Comparison of ENCODE assay signal across 12 cellular contexts in the genomic region with DNA sequence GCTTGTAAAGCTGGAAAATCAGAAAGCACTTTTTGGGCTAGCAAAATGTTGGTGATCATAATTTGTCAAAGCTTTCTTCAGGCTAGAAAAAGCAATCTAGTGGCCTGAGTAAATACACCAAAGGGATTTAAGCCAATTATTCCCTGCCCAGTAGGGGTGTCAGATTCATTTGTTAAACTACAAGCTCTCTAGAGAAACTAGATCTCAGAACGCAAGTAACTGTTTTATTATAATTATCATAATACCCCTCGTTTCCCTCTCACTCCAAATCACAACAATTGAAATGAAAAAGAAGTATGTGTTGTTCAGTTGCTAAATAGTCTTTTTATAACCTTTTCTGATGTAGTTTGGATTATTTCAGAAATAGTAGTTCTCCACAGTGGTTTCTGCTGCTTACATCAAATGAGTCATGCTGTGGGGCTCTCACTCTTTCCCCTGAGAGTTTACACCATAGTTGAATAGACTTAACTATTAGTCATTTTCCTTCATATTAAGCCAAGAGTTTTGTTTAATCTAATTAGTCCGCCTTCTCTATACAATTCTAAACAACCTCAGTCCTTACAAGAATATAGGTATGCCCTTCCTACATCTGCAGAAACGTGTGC.
DNase-seq lines count a peak whose midpoint lies in the region; ATAC-seq and TF ChIP-seq lines count a peak whose summit lies in the region.
"Had no signal": no experiment of that assay in that cellular context is flagged by ENCODE, and none has a peak within 500 bp of the region (broad histone marks: within the 10 kb centered on the region; RNA-seq: fewer than 3 reads in every experiment).

No MANE protein-coding gene starts in this region.

- H3K4me2 ChIP-seq in skeletal muscle satellite cell (ENCODE audit: low read length): peak overlapping the region; percentile 64

- TF ChIP-seq EP300 in sigmoid colon (IDR thresholded peaks at IDR 0.05): no peak

- DNase-seq in NCI-H1417 (lab: John Stamatoyannopoulos, UW): peak in 2 of 3 experiments; percentile 16 to 39
- no peak for DNase-seq in NCI-H1417 treated with DMSO at 0.1 percent for 48 hours (lab: John Stamatoyannopoulos, UW)
- DNase-seq in adipocyte (ENCODE audit: low read depth): no peak
- no peak for DNase-seq in foreskin keratinocyte
- no peak for DNase-seq in globus pallidus (ENCODE audit: low spot score)
- no peak for DNase-seq in sigmoid colon
- DNase-seq: cortex of kidney, NCI-H1105 had no signal

- H3K4me1 ChIP-seq in adipocyte (ENCODE audit: control insufficient read depth, insufficient read depth, low read length): peaks cover 19% of the 10 kb centered on the region
- no peaks in the 10 kb centered on the region for H3K4me1 ChIP-seq in foreskin keratinocyte
- peaks cover 16% of the 10 kb centered on the region for H3K4me1 ChIP-seq in skeletal muscle satellite cell (ENCODE audit: control insufficient read depth, insufficient read depth, low read length)
- H3K4me1 ChIP-seq in sigmoid colon: no peaks in the 10 kb centered on the region

- TF ChIP-seq POLR2A in sigmoid colon (IDR thresholded peaks at IDR 0.05): no peak

- H3K9ac ChIP-seq in adipocyte (ENCODE audit: low read length) (peak overlapping the region; percentile 7), skeletal muscle satellite cell (ENCODE audit: low read depth, low read length) (no peak overlapping the region)

- H3K36me3 ChIP-seq in adipocyte (ENCODE audit: control insufficient read depth, insufficient read depth, low read length, severe bottlenecking): no peaks in the 10 kb centered on the region
- no peaks in the 10 kb centered on the region for H3K36me3 ChIP-seq in skeletal muscle satellite cell (ENCODE audit: insufficient read depth, low read length)
- no peaks in the 10 kb centered on the region for H3K36me3 ChIP-seq in sigmoid colon

- TF ChIP-seq CTCF in foreskin keratinocyte (conservative IDR thresholded peaks at IDR 0.05): no peak
- no peak for TF ChIP-seq CTCF in sigmoid colon (IDR thresholded peaks at IDR 0.05)

- H3K4me3 ChIP-seq in adipocyte (ENCODE audit: low read length) (peak overlapping the region; percentile 74), skeletal muscle satellite cell (ENCODE audit: low read length) (no peak overlapping the region), sigmoid colon (no peak overlapping the region)

- intact Hi-C loops in sigmoid colon (cut with DNase I): no loop called here

- peak; percentile 27 for ATAC-seq in foreskin keratinocyte
- no peak for ATAC-seq in HG02759 (IDR thresholded peaks at IDR 0.05; ENCODE audit: unreplicated experiment)
- ATAC-seq: Panc1 had no signal

- H3K27me3 ChIP-seq in adipocyte (replicated peaks; ENCODE audit: control insufficient read depth, insufficient read depth, low read length): no peaks in the 10 kb centered on the region
- H3K27me3 ChIP-seq in foreskin keratinocyte: no peaks in the 10 kb centered on the region
- H3K27me3 ChIP-seq in skeletal muscle satellite cell (ENCODE audit: control insufficient read depth, insufficient read depth, low read length): no peaks in the 10 kb centered on the region
- H3K27me3 ChIP-seq in sigmoid colon: no peaks in the 10 kb centered on the region

- H3K9me3 ChIP-seq in adipocyte (ENCODE audit: control insufficient read depth, low read length) (no peaks in the 10 kb centered on the region), skeletal muscle satellite cell (replicated peaks; ENCODE audit: low read length) (no peaks in the 10 kb centered on the region), sigmoid colon (no peaks in the 10 kb centered on the region)

- H3K27ac ChIP-seq in foreskin keratinocyte (no peak overlapping the region), sigmoid colon (no peak overlapping the region)
- H3K27ac ChIP-seq: VCaP had no signal

- 69 to 75% methylated on average over 4 of the region's 4 CpGs for WGBS in sigmoid colon, 2 donors

Comparison
In these comparisons a context has a peak if more than half of its experiments do, and no peak if none do; other contexts are left out.
1. DNase-seq: peak in NCI-H1417 (2 of 3); none in NCI-H1417 treated with DMSO at 0.1 percent for 48 hours (single experiment), adipocyte (single experiment), foreskin keratinocyte (0 of 2), globus pallidus (single experiment) and sigmoid colon (single experiment).